1 cellular context compared by ENCODE assay signal in genomic region chr16:24525970-24526559, GRCh38.
TF ChIP-seq lines count a peak whose summit lies in the region.

No MANE protein-coding gene starts in this region.

TF ChIP-seq in HCT116, 20 proteins besides CTCF, POLR2A, EP300 and RAD21 (continued from another document):
- TF ChIP-seq ZBTB33 (IDR thresholded peaks at IDR 0.05; ENCODE audit: extremely low read depth, insufficient replicate concordance, low read length) (no peak), SRF (IDR thresholded peaks at IDR 0.05; ENCODE audit: low read depth) (no peak), CBX3 (IDR thresholded peaks at IDR 0.05; ENCODE audit: low read depth) (no peak), ATF3 (IDR thresholded peaks at IDR 0.05) (no peak), SP1 (IDR thresholded peaks at IDR 0.05; ENCODE audit: low read depth) (no peak), ZNF274 (IDR thresholded peaks at IDR 0.05; ENCODE audit: low read depth, low read length) (no peak), EZH2 (IDR thresholded peaks at IDR 0.05) (no peak), EGR1 (IDR thresholded peaks at IDR 0.05; ENCODE audit: low read depth) (no peak), EZH2phosphoT487 (IDR thresholded peaks at IDR 0.05; ENCODE audit: borderline replicate concordance) (no peak), JUND (IDR thresholded peaks at IDR 0.05) (no peak), ELF1 (IDR thresholded peaks at IDR 0.05; ENCODE audit: borderline replicate concordance, low read depth) (no peak), SIN3A (IDR thresholded peaks at IDR 0.05; ENCODE audit: low read depth) (no peak), CEBPB (IDR thresholded peaks at IDR 0.05; ENCODE audit: low read depth) (no peak)
- TF ChIP-seq, protein P1, sequence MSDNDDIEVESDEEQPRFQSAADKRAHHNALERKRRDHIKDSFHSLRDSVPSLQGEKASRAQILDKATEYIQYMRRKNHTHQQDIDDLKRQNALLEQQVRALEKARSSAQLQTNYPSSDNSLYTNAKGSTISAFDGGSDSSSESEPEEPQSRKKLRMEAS (IDR thresholded peaks at IDR 0.05), result no peak
TF ChIP-seq in HCT116: peak in this region for 0.
